ENCODE assay signal across 18 cellular contexts in genomic region chr11:83778598-83778997, GRCh38.
"Had no signal": no experiment of that assay in that cellular context is flagged by ENCODE, and none has a peak within 500 bp of the region (broad histone marks: within the 10 kb centered on the region; RNA-seq: fewer than 3 reads in every experiment).

No MANE protein-coding gene starts in this region.

- H3K4me1 ChIP-seq: adrenal gland, tibial nerve had no signal

- H3K4me3 Mint-ChIP-seq: activated naive CD4-positive, alpha-beta T cell treated with anti-CD3 and anti-CD28 coated beads, Interleukin-2, amount 50 U/mL, for 24 hours; activated T-cell treated with anti-CD3 and anti-CD28 coated beads, Interleukin-2, amount 50 U/mL, for 72 hours; effector memory CD8-positive, alpha-beta T cell; neural crest cell had no signal

- H3K9me3 ChIP-seq: adrenal gland, tibial nerve, vagina had no signal

- H3K4me3 ChIP-seq: adrenal gland, cardiac muscle cell, lung, tibial nerve, vagina had no signal

- H3K36me3 ChIP-seq: adrenal gland, cardiac muscle cell, tibial nerve, vagina had no signal

- H3K27me3 ChIP-seq: adrenal gland, cardiac muscle cell, tibial nerve, vagina had no signal

- DNase-seq: activated CD4-positive, alpha-beta T cell treated with anti-CD3 and anti-CD28 coated beads, Interleukin-2, amount 50 U/mL, for 4 hours; activated gamma-delta T cell; activated T-cell treated with anti-CD3 and anti-CD28 coated beads, Interleukin-2, amount 50 U/mL, for 72 hours; adrenal gland; effector memory CD8-positive, alpha-beta T cell; stimulated activated CD4-positive, alpha-beta T cell treated with anti-CD3 and anti-CD28 coated beads, Interleukin-12 subunit alpha, Interleukin-12 subunit beta, amount 100 ng/mL, for 4 hours; stimulated activated CD4-positive, alpha-beta T cell treated with anti-CD3 and anti-CD28 coated beads, Interleukin-1b, Interleukin-23, amount 100 ng/mL, for 48 hours; stimulated activated naive CD8-positive, alpha-beta T cell treated with anti-CD3 and anti-CD28 coated beads, Interleukin-15, Interleukin-2, amounts not matched to agents 100 U/mL and 50 U/mL, for 24 hours; substantia nigra; T-helper 2 cell had no signal

- H3K4me1 Mint-ChIP-seq: activated naive CD4-positive, alpha-beta T cell treated with anti-CD3 and anti-CD28 coated beads, Interleukin-2, amount 50 U/mL, for 24 hours; neural crest cell had no signal

- H3K9me3 Mint-ChIP-seq: activated naive CD4-positive, alpha-beta T cell treated with anti-CD3 and anti-CD28 coated beads, Interleukin-2, amount 50 U/mL, for 24 hours; activated T-cell treated with anti-CD3 and anti-CD28 coated beads, Interleukin-2, amount 50 U/mL, for 72 hours; neural crest cell had no signal

- H3K27ac Mint-ChIP-seq: activated naive CD4-positive, alpha-beta T cell treated with anti-CD3 and anti-CD28 coated beads, Interleukin-2, amount 50 U/mL, for 24 hours; activated T-cell treated with anti-CD3 and anti-CD28 coated beads, Interleukin-2, amount 50 U/mL, for 72 hours; effector memory CD8-positive, alpha-beta T cell had no signal

- ATAC-seq: activated T-cell treated with anti-CD3 and anti-CD28 coated beads, Interleukin-2, amount 50 U/mL, for 72 hours; effector memory CD8-positive, alpha-beta T cell; left lobe of liver; stimulated activated naive CD8-positive, alpha-beta T cell treated with anti-CD3 and anti-CD28 coated beads, Interleukin-15, Interleukin-2, amounts not matched to agents 100 U/mL and 50 U/mL, for 24 hours had no signal

- H3K27ac ChIP-seq: adrenal gland, cardiac muscle cell, tibial nerve, vagina had no signal

- H3K36me3 Mint-ChIP-seq: activated naive CD4-positive, alpha-beta T cell treated with anti-CD3 and anti-CD28 coated beads, Interleukin-2, amount 50 U/mL, for 24 hours had no signal

- FAIRE-seq: astrocyte had no signal
